ENCODE assay signal across 17 cellular contexts in the genomic region with DNA sequence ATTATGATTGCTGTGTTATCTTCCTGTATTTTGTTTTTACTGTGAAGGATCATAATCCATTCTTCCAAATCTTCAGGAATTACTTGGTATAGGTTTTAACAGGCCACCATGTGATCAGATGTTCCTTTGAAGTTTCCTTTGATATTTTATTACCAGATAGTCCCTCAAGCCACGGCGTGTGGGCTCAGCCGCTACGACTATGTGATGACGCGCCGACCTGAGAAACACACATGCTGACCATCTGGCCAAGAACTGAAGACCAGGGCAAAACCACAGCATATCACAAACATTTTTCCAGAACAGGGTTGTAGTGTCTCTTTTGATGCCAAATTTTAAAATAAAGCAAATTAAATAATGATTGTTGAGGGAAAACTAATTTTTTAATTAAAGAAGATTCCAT.
"Had no signal": no experiment of that assay in that cellular context is flagged by ENCODE, and none has a peak within 500 bp of the region (broad histone marks: within the 10 kb centered on the region; RNA-seq: fewer than 3 reads in every experiment).

No MANE protein-coding gene starts in this region.

- ATAC-seq: activated T-cell treated with anti-CD3 and anti-CD28 coated beads, Interleukin-2, amount 50 U/mL, for 72 hours; effector memory CD8-positive, alpha-beta T cell; gastroesophageal sphincter; natural killer cell; right lobe of liver; stimulated activated naive B cell treated with anti-CD40 and anti-IgM and Interleukin-4, amounts not matched to agents 10 μg/mL and 1 μg/mL and 100 μg/mL, for 72 hours had no signal

- H3K27me3 Mint-ChIP-seq: effector memory CD8-positive, alpha-beta T cell; stimulated activated naive B cell treated with anti-CD40 and anti-IgM and Interleukin-4, amounts not matched to agents 10 μg/mL and 1 μg/mL and 100 μg/mL, for 72 hours had no signal

- H3K9me3 Mint-ChIP-seq: activated CD4-positive, alpha-beta memory T cell treated with anti-CD3 and anti-CD28 coated beads, Interleukin-2, amount 10 ng/mL, durations not matched to agents 7 days and 5 days; activated T-cell treated with anti-CD3 and anti-CD28 coated beads, Interleukin-2, amount 50 U/mL, for 72 hours; effector memory CD8-positive, alpha-beta T cell; natural killer cell had no signal

- H3K4me3 ChIP-seq: gastroesophageal sphincter, prostate gland, right lobe of liver, spleen had no signal

- H3K9me3 ChIP-seq: gastroesophageal sphincter, prostate gland, right lobe of liver had no signal

- H3K4me1 Mint-ChIP-seq: activated CD4-positive, alpha-beta memory T cell treated with anti-CD3 and anti-CD28 coated beads, Interleukin-2, amount 10 ng/mL, durations not matched to agents 7 days and 5 days; stimulated activated naive B cell treated with anti-CD40 and anti-IgM and Interleukin-4, amounts not matched to agents 10 μg/mL and 1 μg/mL and 100 μg/mL, for 72 hours had no signal

- H3K27ac Mint-ChIP-seq: activated CD4-positive, alpha-beta memory T cell treated with anti-CD3 and anti-CD28 coated beads, Interleukin-2, amount 10 ng/mL, durations not matched to agents 7 days and 5 days; activated T-cell treated with anti-CD3 and anti-CD28 coated beads, Interleukin-2, amount 50 U/mL, for 72 hours; effector memory CD8-positive, alpha-beta T cell; natural killer cell; stimulated activated naive B cell treated with anti-CD40 and anti-IgM and Interleukin-4, amounts not matched to agents 10 μg/mL and 1 μg/mL and 100 μg/mL, for 72 hours had no signal

- H3K27ac ChIP-seq: prostate gland, right lobe of liver, spleen, VCaP had no signal

- H3K36me3 ChIP-seq: prostate gland had no signal

- H3K27me3 ChIP-seq: gastroesophageal sphincter, right lobe of liver, spleen had no signal

- H3K4me1 ChIP-seq: prostate gland, right lobe of liver, spleen had no signal

- DNase-seq: activated CD4-positive, alpha-beta memory T cell treated with anti-CD3 and anti-CD28 coated beads, Interleukin-2, amount 10 ng/mL, durations not matched to agents 7 days and 5 days; activated T-cell treated with anti-CD3 and anti-CD28 coated beads, Interleukin-2, amount 50 U/mL, for 72 hours; aorta; cortex of kidney; effector memory CD8-positive, alpha-beta T cell; erythroblast; hippocampal formation; natural killer cell; occipital lobe; right lobe of liver; spleen; stimulated activated CD4-positive, alpha-beta T cell treated with anti-CD3 and anti-CD28 coated beads, Interleukin-1b, Interleukin-23, amount 100 ng/mL, for 48 hours; stimulated activated naive B cell treated with anti-CD40 and anti-IgM and Interleukin-4, amounts not matched to agents 10 μg/mL and 1 μg/mL and 100 μg/mL, for 72 hours; trophoblast cell had no signal

- H3K4me3 Mint-ChIP-seq: activated CD4-positive, alpha-beta memory T cell treated with anti-CD3 and anti-CD28 coated beads, Interleukin-2, amount 10 ng/mL, durations not matched to agents 7 days and 5 days; activated T-cell treated with anti-CD3 and anti-CD28 coated beads, Interleukin-2, amount 50 U/mL, for 72 hours; effector memory CD8-positive, alpha-beta T cell; natural killer cell; stimulated activated naive B cell treated with anti-CD40 and anti-IgM and Interleukin-4, amounts not matched to agents 10 μg/mL and 1 μg/mL and 100 μg/mL, for 72 hours had no signal
